Comparison of ENCODE assay signal across 18 cellular contexts in the genomic region with DNA sequence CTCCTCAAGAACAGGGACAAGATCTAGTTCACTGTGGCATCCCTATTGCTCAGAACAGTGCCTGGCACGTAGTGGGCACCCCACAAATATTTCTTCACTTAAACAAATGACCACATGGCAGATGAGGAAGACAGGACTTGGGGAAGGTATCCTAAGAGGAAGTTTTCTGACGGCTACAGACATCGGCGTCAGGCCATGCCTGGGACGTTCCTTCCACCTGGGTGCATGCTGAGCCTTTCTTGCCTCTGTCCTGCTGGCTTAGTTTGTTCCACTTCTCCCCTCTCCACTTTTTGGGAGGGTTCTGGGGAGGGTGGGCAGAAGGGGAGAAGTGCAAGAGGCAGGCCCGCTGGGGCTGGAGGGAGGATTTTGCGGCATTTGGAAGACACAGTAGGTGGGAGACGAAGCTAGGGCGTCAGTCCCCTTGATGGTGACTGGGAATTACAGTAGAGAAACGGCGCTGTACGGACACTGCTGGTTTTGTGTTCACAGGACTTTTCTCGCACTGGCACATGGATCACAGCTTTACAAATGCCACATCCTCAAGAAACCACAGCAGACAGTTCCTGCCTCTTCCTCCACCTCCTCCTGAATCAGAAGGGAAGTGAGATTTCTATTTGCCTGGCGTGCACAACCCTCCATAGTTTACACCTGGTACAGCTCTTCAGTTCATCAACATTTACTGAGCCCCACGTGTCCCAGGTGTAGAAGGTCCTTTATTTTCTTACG.
A peak's percentile ranks its signal among the peaks of the same experiment; 100 is the strongest.
DNase-seq lines count a peak whose midpoint lies in the region; ATAC-seq, FAIRE-seq and TF ChIP-seq lines count a peak whose summit lies in the region.
"Had no signal": no experiment of that assay in that cellular context is flagged by ENCODE, and none has a peak within 500 bp of the region (broad histone marks: within the 10 kb centered on the region; RNA-seq: fewer than 3 reads in every experiment).

No MANE protein-coding gene starts in this region.

- H3K9me3 ChIP-seq in H9 (ENCODE audit: control insufficient read depth, low read depth, low read length) (no peaks in the 10 kb centered on the region), GM12878 (replicated peaks; ENCODE audit: control insufficient read depth, insufficient read depth, low read length) (no peaks in the 10 kb centered on the region), spleen (no peaks in the 10 kb centered on the region)
- H3K9me3 ChIP-seq: colonic mucosa had no signal

- CTCF ChIA-PET in GM12878 (lab: Yijun Ruan, JAX): interaction anchor here (0.6 to 1.0 kb wide), 3 partner anchors 241 to 385 kb away, joined by 3 read pairs; a partner anchor contains a TSS

- no peaks in the 10 kb centered on the region for H3K36me3 Mint-ChIP-seq in H9 (ENCODE audit: insufficient read depth in 1 of 3, low read depth in 3 of 3)
- H3K36me3 Mint-ChIP-seq: CD4-positive, CD25-positive, alpha-beta regulatory T cell; immature natural killer cell had no signal

- H3K27me3 ChIP-seq in H9 (ENCODE audit: insufficient read depth, low read length): no peaks in the 10 kb centered on the region; the same call in 1 of the 2 replicates
- no peaks in the 10 kb centered on the region; a peak in 2 of 4 replicates for H3K27me3 ChIP-seq in GM12878 (replicated peaks in 1 of 2; ENCODE audit: control insufficient read depth in 2 of 2, insufficient read depth in 2 of 2, low read length in 1 of 2)
- peaks cover 0 to 43% (median 6%) of the 10 kb centered on the region in 7 donors for H3K27me3 ChIP-seq in spleen (replicated peaks in 1 of 7)
- H3K27me3 ChIP-seq: colonic mucosa had no signal

- peaks cover 5% of the 10 kb centered on the region for H3K23me2 ChIP-seq in H9 (ENCODE audit: insufficient read length, low read depth, low read length, poor library complexity, severe bottlenecking)

- H3K56ac ChIP-seq in H9 (ENCODE audit: insufficient read length, low read depth, low read length): no peak overlapping the region

- H3K27ac ChIP-seq in H9 (ENCODE audit: insufficient read length, low read depth, low read length): no peak overlapping the region
- no peak overlapping the region for H3K27ac ChIP-seq in GM12878 (ENCODE audit: control insufficient read depth, insufficient read depth)
- H3K27ac ChIP-seq in spleen: no peak overlapping the region
- H3K27ac ChIP-seq: colonic mucosa had no signal

- TF ChIP-seq EP300 in GM12878 (IDR thresholded peaks at IDR 0.05; ENCODE audit: borderline replicate concordance in 1 of 2, control insufficient read depth in 1 of 2, low read depth in 2 of 2, low read length in 2 of 2): no peak

- H3T11ph ChIP-seq in H9 (ENCODE audit: low read length): no peak overlapping the region

- H2BK5ac ChIP-seq in H9 (ENCODE audit: insufficient read length, low read length): no peak overlapping the region

- H2BK15ac ChIP-seq in H9 (ENCODE audit: low read depth, low read length): no peak overlapping the region

- TF ChIP-seq POLR2A in NB4 (IDR thresholded peaks at IDR 0.05; ENCODE audit: extremely low read depth, insufficient read length): no peak
- no peak for TF ChIP-seq POLR2A in GM12878 (IDR thresholded peaks at IDR 0.05; ENCODE audit: low read depth, low read length)
- no peak for TF ChIP-seq POLR2A in spleen (IDR thresholded peaks at IDR 0.05)

- BruUV-seq in GM12878 (replicated peaks; lab: Mats Ljungman, UMichigan): no TSS peak

- no peaks in the 10 kb centered on the region for H4K20me1 ChIP-seq in H9 (ENCODE audit: control insufficient read depth, insufficient read depth, insufficient read length)
- H4K20me1 ChIP-seq in GM12878 (ENCODE audit: control insufficient read depth, insufficient read depth): no peaks in the 10 kb centered on the region

- no peak overlapping the region for H3K14ac ChIP-seq in H9 (ENCODE audit: insufficient read depth, low read length)

- POLR2A ChIA-PET in GM12878 (lab: Charles Lee): no interaction called here

- H2AK5ac ChIP-seq in H9 (ENCODE audit: insufficient read length, low read length): no peak overlapping the region

- no peak overlapping the region for H3K18ac ChIP-seq in H9 (ENCODE audit: insufficient read length, low read depth, low read length)

- H3K4ac ChIP-seq in H9 (ENCODE audit: low read depth, low read length): no peak overlapping the region

- no peak overlapping the region for H3K4me3 ChIP-seq in NB4 (ENCODE audit: low read depth, low read length)
- H3K4me3 ChIP-seq in GM12878: no peak overlapping the region
- no peak overlapping the region for H3K4me3 ChIP-seq in spleen
- H3K4me3 ChIP-seq: colonic mucosa, lung had no signal

- H3K79me2 ChIP-seq in H9 (ENCODE audit: insufficient read depth, low read length) (no peaks in the 10 kb centered on the region), GM12878 (ENCODE audit: control insufficient read depth, insufficient read depth, low read length) (no peaks in the 10 kb centered on the region)

- TF ChIP-seq CTCF in H9 (conservative IDR thresholded peaks at IDR 0.05) (no peak), NB4 (IDR thresholded peaks at IDR 0.05; ENCODE audit: low read depth, low read length) (no peak), GM12878 (IDR thresholded peaks at IDR 0.05 in 2 of 3, conservative IDR thresholded peaks at IDR 0.05 in 1 of 3; ENCODE audit: control insufficient read depth in 2 of 3, extremely low read depth in 1 of 3, insufficient read depth in 1 of 3, low read depth in 3 of 3, low read length in 3 of 3) (no peak), spleen (IDR thresholded peaks at IDR 0.05 in 8 of 11, conservative IDR thresholded peaks at IDR 0.05 in 3 of 11) (no peak)

- no peaks in the 10 kb centered on the region; a peak in 1 of 5 replicates for H3K9me3 Mint-ChIP-seq in H9
- H3K9me3 Mint-ChIP-seq: activated B cell treated with CpG ODN at 0.5 μM for 24 hours; CD4-positive, CD25-positive, alpha-beta regulatory T cell; immature natural killer cell had no signal

- H2BK20ac ChIP-seq in H9 (ENCODE audit: low read depth, low read length, poor library complexity, severe bottlenecking): no peak overlapping the region

- TF ChIP-seq RAD21 in GM12878 (IDR thresholded peaks at IDR 0.05; ENCODE audit: insufficient read depth, low read depth, low read length): no peak

- H3K4me2 ChIP-seq in H9 (ENCODE audit: insufficient read depth, insufficient read length, low read length) (peak overlapping the region; percentile 44), GM12878 (ENCODE audit: control insufficient read depth, insufficient read depth) (no peak overlapping the region)

- H3K27me3 Mint-ChIP-seq in H9 (ENCODE audit: low read depth): peaks cover 62% of the 10 kb centered on the region

- RAD21 ChIA-PET in GM12878 (lab: Charles Lee; ENCODE audit: unreplicated experiment): no interaction called here

- in situ Hi-C loops in GM12878 (cut with MboI): no loop called here

- peaks cover 32 to 43% of the 10 kb centered on the region in 2 experiments for H3K4me1 Mint-ChIP-seq in H9

- no peak overlapping the region for H2BK12ac ChIP-seq in H9 (ENCODE audit: insufficient read length, low read depth, low read length)

- no peak overlapping the region for H2BK120ac ChIP-seq in H9 (ENCODE audit: low read depth, low read length, poor library complexity, severe bottlenecking)

- no peak overlapping the region for H4K5ac ChIP-seq in H9 (ENCODE audit: insufficient read length, low read depth, low read length)

- no peak overlapping the region for H4K8ac ChIP-seq in H9 (replicated peaks; ENCODE audit: insufficient read length, low read depth, low read length)

- H3K23ac ChIP-seq in H9 (ENCODE audit: insufficient read length, low read depth, low read length): no peak overlapping the region

- H3K4me1 ChIP-seq in H9 (ENCODE audit: insufficient read depth, low read length) (peaks cover 5% of the 10 kb centered on the region; the same call in 1 of the 2 replicates), GM12878 (ENCODE audit: control insufficient read depth, insufficient read depth, low read length) (peaks cover 7% of the 10 kb centered on the region), spleen (peaks cover 4 to 34% (median 21%) of the 10 kb centered on the region in 6 donors)
- H3K4me1 ChIP-seq: colonic mucosa had no signal

- H4K91ac ChIP-seq in H9 (ENCODE audit: insufficient read length, low read depth, low read length): no peak overlapping the region

- DNase-seq in H9 (no peak), NB4 (ENCODE audit: low read depth) (peak; percentile 39), GM12878 (ENCODE audit: low read depth, low spot score) (no peak), spleen (peak; percentile 75), iPS-NIHi11 (ENCODE audit: low spot score) (no peak)
- DNase-seq in activated effector memory CD4-positive, alpha-beta T cell treated with anti-CD3 and anti-CD28 coated beads, Interleukin-2, amount 50 U/mL, for 16 hours: no peak
- DNase-seq: activated B cell treated with CpG ODN at 0.5 μM for 24 hours; activated gamma-delta T cell; CD4-positive, CD25-positive, alpha-beta regulatory T cell; colonic mucosa; erythroblast; HCEC 1CT; NCI-H1436 treated with DMSO at 0.1 percent for 48 hours; NCI-H446 treated with DMSO at 0.1 percent for 48 hours; T-helper 1 cell had no signal

- H3K9ac ChIP-seq in H9 (ENCODE audit: extremely low read depth, insufficient read length, low read length) (no peak overlapping the region), GM12878 (ENCODE audit: control insufficient read depth, insufficient read depth, low read length) (no peak overlapping the region)

- no CpG with 5 or more reads among the region's 16 CpGs for WGBS in H9 (ENCODE audit: extremely low coverage, insufficient read length, low lambda C conversion rate)
- 4% methylated on average over 16 of the region's 16 CpGs for WGBS in GM12878 (ENCODE audit: insufficient coverage, insufficient replicate concordance, low lambda C conversion rate, missing lambda C conversion rate)
- WGBS in spleen, 5 donors: 21 to 40% (median 27%) methylated on average over 16 of the region's 16 CpGs

- peak overlapping the region; percentile 17 to 57; a peak in 2 of 5 replicates for H3K4me3 Mint-ChIP-seq in H9
- H3K4me3 Mint-ChIP-seq: activated B cell treated with CpG ODN at 0.5 μM for 24 hours; CD4-positive, CD25-positive, alpha-beta regulatory T cell had no signal

- no peak for FAIRE-seq in GM12878 (lab: Jason Lieb, UNC)

- intact Hi-C loops in GM12878 (cut with micrococcal nuclease; ENCODE audit: unreplicated experiment): loop anchor here (10.0 kb wide), 1 partner anchor 573 kb away; no protein-coding TSS in a partner anchor
- intact Hi-C loops in spleen (cut with DNase I; ENCODE audit: low total_unique reads): loop anchor here (10.0 kb wide), 1 partner anchor 503 kb away; no protein-coding TSS in a partner anchor

- H3K79me1 ChIP-seq in H9 (ENCODE audit: insufficient read depth, low read depth, low read length, poor library complexity, severe bottlenecking): no peaks in the 10 kb centered on the region

- SMC1A ChIA-PET in GM12878 (lab: Charles Lee; ENCODE audit: uncharacterized antibody, unreplicated experiment): interaction anchor here (1.4 kb wide), 1 partner anchor 11 kb away, joined by 3 read pairs; no protein-coding TSS in a partner anchor

- H2AFZ ChIP-seq in H9 (ENCODE audit: low read length): no peak overlapping the region
- H2AFZ ChIP-seq in GM12878 (ENCODE audit: control insufficient read depth, low read depth, low read length): no peak overlapping the region

- no peak for ATAC-seq in GM12878
- no peak for ATAC-seq in HG03432 (IDR thresholded peaks at IDR 0.05; ENCODE audit: unreplicated experiment)

- no peak overlapping the region for H3K27ac Mint-ChIP-seq in H9
- H3K27ac Mint-ChIP-seq: activated B cell treated with CpG ODN at 0.5 μM for 24 hours; CD4-positive, CD25-positive, alpha-beta regulatory T cell had no signal

- H3K36me3 ChIP-seq in GM12878 (ENCODE audit: control insufficient read depth in 2 of 2, insufficient read depth in 2 of 2, low read length in 1 of 2): no peaks in the 10 kb centered on the region
- H3K36me3 ChIP-seq in spleen: no peaks in the 10 kb centered on the region
- H3K36me3 ChIP-seq: colonic mucosa had no signal

Comparison
In these comparisons a context has a peak if more than half of its experiments do, and no peak if none do; other contexts are left out.
1. DNase-seq: peak in NB4 (single experiment) and spleen (single experiment); none in H9 (single experiment), GM12878 (single experiment), activated effector memory CD4-positive, alpha-beta T cell treated with anti-CD3 and anti-CD28 coated beads, Interleukin-2, amount 50 U/mL, for 16 hours (single experiment) and iPS-NIHi11 (single experiment).